In the genomic region with DNA sequence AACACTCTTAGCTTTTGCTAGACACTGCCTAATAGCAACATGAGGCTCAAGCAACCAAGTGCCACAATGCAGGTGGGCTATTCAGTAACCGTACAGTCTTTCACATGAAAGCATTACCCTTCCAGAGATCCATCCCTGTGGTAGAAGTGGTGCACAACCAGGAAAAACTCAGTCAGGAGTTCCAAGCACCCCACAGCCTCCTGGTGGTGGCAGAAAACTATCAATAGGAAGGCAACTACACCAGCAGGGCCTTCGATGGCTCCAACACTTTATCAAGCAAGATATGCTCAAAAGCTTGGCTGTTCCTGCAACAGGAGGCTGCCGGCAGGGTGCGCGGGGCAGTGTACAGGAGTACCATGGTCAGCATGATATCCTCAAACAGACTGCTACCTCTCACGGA, we compare ENCODE assay signal across 1 cellular context.
TF ChIP-seq lines count a peak whose summit lies in the region.

No MANE protein-coding gene starts in this region.

TF ChIP-seq in H1, 55 proteins besides CTCF, POLR2A, EP300 and RAD21 (continued from another document):
- TF ChIP-seq, protein P1, sequence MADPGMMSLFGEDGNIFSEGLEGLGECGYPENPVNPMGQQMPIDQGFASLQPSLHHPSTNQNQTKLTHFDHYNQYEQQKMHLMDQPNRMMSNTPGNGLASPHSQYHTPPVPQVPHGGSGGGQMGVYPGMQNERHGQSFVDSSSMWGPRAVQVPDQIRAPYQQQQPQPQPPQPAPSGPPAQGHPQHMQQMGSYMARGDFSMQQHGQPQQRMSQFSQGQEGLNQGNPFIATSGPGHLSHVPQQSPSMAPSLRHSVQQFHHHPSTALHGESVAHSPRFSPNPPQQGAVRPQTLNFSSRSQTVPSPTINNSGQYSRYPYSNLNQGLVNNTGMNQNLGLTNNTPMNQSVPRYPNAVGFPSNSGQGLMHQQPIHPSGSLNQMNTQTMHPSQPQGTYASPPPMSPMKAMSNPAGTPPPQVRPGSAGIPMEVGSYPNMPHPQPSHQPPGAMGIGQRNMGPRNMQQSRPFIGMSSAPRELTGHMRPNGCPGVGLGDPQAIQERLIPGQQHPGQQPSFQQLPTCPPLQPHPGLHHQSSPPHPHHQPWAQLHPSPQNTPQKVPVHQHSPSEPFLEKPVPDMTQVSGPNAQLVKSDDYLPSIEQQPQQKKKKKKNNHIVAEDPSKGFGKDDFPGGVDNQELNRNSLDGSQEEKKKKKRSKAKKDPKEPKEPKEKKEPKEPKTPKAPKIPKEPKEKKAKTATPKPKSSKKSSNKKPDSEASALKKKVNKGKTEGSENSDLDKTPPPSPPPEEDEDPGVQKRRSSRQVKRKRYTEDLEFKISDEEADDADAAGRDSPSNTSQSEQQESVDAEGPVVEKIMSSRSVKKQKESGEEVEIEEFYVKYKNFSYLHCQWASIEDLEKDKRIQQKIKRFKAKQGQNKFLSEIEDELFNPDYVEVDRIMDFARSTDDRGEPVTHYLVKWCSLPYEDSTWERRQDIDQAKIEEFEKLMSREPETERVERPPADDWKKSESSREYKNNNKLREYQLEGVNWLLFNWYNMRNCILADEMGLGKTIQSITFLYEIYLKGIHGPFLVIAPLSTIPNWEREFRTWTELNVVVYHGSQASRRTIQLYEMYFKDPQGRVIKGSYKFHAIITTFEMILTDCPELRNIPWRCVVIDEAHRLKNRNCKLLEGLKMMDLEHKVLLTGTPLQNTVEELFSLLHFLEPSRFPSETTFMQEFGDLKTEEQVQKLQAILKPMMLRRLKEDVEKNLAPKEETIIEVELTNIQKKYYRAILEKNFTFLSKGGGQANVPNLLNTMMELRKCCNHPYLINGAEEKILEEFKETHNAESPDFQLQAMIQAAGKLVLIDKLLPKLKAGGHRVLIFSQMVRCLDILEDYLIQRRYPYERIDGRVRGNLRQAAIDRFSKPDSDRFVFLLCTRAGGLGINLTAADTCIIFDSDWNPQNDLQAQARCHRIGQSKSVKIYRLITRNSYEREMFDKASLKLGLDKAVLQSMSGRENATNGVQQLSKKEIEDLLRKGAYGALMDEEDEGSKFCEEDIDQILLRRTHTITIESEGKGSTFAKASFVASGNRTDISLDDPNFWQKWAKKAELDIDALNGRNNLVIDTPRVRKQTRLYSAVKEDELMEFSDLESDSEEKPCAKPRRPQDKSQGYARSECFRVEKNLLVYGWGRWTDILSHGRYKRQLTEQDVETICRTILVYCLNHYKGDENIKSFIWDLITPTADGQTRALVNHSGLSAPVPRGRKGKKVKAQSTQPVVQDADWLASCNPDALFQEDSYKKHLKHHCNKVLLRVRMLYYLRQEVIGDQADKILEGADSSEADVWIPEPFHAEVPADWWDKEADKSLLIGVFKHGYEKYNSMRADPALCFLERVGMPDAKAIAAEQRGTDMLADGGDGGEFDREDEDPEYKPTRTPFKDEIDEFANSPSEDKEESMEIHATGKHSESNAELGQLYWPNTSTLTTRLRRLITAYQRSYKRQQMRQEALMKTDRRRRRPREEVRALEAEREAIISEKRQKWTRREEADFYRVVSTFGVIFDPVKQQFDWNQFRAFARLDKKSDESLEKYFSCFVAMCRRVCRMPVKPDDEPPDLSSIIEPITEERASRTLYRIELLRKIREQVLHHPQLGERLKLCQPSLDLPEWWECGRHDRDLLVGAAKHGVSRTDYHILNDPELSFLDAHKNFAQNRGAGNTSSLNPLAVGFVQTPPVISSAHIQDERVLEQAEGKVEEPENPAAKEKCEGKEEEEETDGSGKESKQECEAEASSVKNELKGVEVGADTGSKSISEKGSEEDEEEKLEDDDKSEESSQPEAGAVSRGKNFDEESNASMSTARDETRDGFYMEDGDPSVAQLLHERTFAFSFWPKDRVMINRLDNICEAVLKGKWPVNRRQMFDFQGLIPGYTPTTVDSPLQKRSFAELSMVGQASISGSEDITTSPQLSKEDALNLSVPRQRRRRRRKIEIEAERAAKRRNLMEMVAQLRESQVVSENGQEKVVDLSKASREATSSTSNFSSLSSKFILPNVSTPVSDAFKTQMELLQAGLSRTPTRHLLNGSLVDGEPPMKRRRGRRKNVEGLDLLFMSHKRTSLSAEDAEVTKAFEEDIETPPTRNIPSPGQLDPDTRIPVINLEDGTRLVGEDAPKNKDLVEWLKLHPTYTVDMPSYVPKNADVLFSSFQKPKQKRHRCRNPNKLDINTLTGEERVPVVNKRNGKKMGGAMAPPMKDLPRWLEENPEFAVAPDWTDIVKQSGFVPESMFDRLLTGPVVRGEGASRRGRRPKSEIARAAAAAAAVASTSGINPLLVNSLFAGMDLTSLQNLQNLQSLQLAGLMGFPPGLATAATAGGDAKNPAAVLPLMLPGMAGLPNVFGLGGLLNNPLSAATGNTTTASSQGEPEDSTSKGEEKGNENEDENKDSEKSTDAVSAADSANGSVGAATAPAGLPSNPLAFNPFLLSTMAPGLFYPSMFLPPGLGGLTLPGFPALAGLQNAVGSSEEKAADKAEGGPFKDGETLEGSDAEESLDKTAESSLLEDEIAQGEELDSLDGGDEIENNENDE (IDR thresholded peaks at IDR 0.05; ENCODE audit: insufficient replicate concordance, low read length): no peak
- TF ChIP-seq CEBPB (IDR thresholded peaks at IDR 0.05; ENCODE audit: low read depth, low read length) (no peak), FOSL1 (IDR thresholded peaks at IDR 0.05; ENCODE audit: insufficient read depth, low read depth, low read length) (no peak), PHF8 (conservative IDR thresholded peaks at IDR 0.05; ENCODE audit: low read depth, low read length) (no peak), RNF2 (IDR thresholded peaks at IDR 0.05; ENCODE audit: borderline replicate concordance, low read depth, low read length, missing control alignments, poor library complexity, severe bottlenecking) (no peak), ASH2L (IDR thresholded peaks at IDR 0.05; ENCODE audit: low read length) (no peak), CBX8 (IDR thresholded peaks at IDR 0.05; ENCODE audit: borderline replicate concordance, low read depth, low read length) (no peak), HDAC6 (IDR thresholded peaks at IDR 0.05; ENCODE audit: low read depth, low read length) (no peak), SP2 (IDR thresholded peaks at IDR 0.05; ENCODE audit: low read length) (no peak)
